ENCODE assay signal across 8 cellular contexts in genomic region chr2:30026091-30027055, GRCh38.
DNase-seq lines count a peak whose midpoint lies in the region; ATAC-seq and TF ChIP-seq lines count a peak whose summit lies in the region.

No MANE protein-coding gene starts in this region.

- DNase-seq in BJ (ENCODE audit: low read depth) (peak; percentile 44), GM20000 (ENCODE audit: low spot score) (peak; percentile 34), RPMI8226 (peak; percentile 13), fibroblast of lung (ENCODE audit: low read depth in 2 of 2) (peak; percentile 4 to 68), occipital lobe (lab: John Stamatoyannopoulos, UW) (peak; percentile 45)

- H3K4me3 ChIP-seq in BJ (ENCODE audit: low read depth, low read length) (no peak overlapping the region), fibroblast of lung (replicated peaks in 1 of 4; ENCODE audit: control extremely low read depth in 1 of 4, insufficient read depth in 1 of 4, low read depth in 3 of 4, low read length in 4 of 4) (no peak overlapping the region)

- no peaks in the 10 kb centered on the region for H3K4me1 ChIP-seq in fibroblast of lung (ENCODE audit: control insufficient read depth, extremely low read depth, insufficient read depth, low read length)

- H3K4me2 ChIP-seq in fibroblast of lung (ENCODE audit: extremely low read depth, insufficient read depth, low read length), result no peak overlapping the region

- no peak overlapping the region for H2AFZ ChIP-seq in fibroblast of lung (ENCODE audit: low read length)

- H3K9ac ChIP-seq in fibroblast of lung (ENCODE audit: insufficient read depth, low read length), result no peak overlapping the region

- H3K36me3 ChIP-seq in BJ (ENCODE audit: control insufficient read depth, insufficient read depth, low read length) (no peaks in the 10 kb centered on the region), fibroblast of lung (ENCODE audit: control insufficient read depth, insufficient read depth, low read length) (no peaks in the 10 kb centered on the region)

- ATAC-seq in HG03039 (IDR thresholded peaks at IDR 0.05; ENCODE audit: unreplicated experiment), result no peak
- no peak for ATAC-seq in GM19452 (IDR thresholded peaks at IDR 0.05; ENCODE audit: unreplicated experiment)
- ATAC-seq in GM21723 (IDR thresholded peaks at IDR 0.05; ENCODE audit: unreplicated experiment), result no peak

- H3K9me3 ChIP-seq in fibroblast of lung (ENCODE audit: control insufficient read depth, insufficient read depth, low read depth, low read length), result no peaks in the 10 kb centered on the region

- H4K20me1 ChIP-seq in fibroblast of lung (ENCODE audit: control insufficient read depth, extremely low read depth, insufficient read depth, low read length), result no peaks in the 10 kb centered on the region

- no peak overlapping the region for H3K27ac ChIP-seq in fibroblast of lung (ENCODE audit: insufficient read depth, low read length)

- H3K79me2 ChIP-seq in fibroblast of lung (ENCODE audit: control insufficient read depth, insufficient read depth, low read length), result no peaks in the 10 kb centered on the region

- TF ChIP-seq CTCF in BJ (IDR thresholded peaks at IDR 0.05; ENCODE audit: insufficient read depth, low read depth, low read length) (peak; percentile 68), GM20000 (IDR thresholded peaks at IDR 0.05; ENCODE audit: extremely low read depth, missing control alignments) (peak; percentile 38), fibroblast of lung (conservative IDR thresholded peaks at IDR 0.05 in 1 of 2, IDR thresholded peaks at IDR 0.05 in 1 of 2; ENCODE audit: low read depth in 1 of 2, low read length in 2 of 2) (peak; percentile 34 to 59)

- H3K27me3 ChIP-seq in BJ (ENCODE audit: control insufficient read depth, insufficient read depth, low read length) (no peaks in the 10 kb centered on the region), fibroblast of lung (ENCODE audit: control insufficient read depth, insufficient read depth, low read length) (peaks cover 3% of the 10 kb centered on the region)

- POLR2A ChIA-PET in BJ (lab: Charles Lee), result no interaction called here

- CTCF ChIA-PET in BJ (lab: Yijun Ruan, JAX), result interaction anchor here (0.5 to 2.5 kb wide), 14 partner anchors 8 to 1070 kb away, joined by 3 to 14 read pairs (median 4); partner anchors contain the start of gene ALK
